Comparison of ENCODE assay signal across 1 cellular context in genomic region chr20:43188861-43189613, GRCh38.
TF ChIP-seq lines count a peak whose summit lies in the region.

No MANE protein-coding gene starts in this region.

TF ChIP-seq in GM23338, 12 proteins besides CTCF, POLR2A, EP300 and RAD21 (continued from another document):
- TF ChIP-seq ZNF462 (CRISPR knock-in tag; IDR thresholded peaks at IDR 0.05) (no peak), EZH2phosphoT487 (IDR thresholded peaks at IDR 0.05; ENCODE audit: unreplicated experiment) (no peak)
